ENCODE assay signal across 27 cellular contexts in genomic region chr16:89054714-89055113, GRCh38.
"Had no signal": no experiment of that assay in that cellular context is flagged by ENCODE, and none has a peak within 500 bp of the region (broad histone marks: within the 10 kb centered on the region; RNA-seq: fewer than 3 reads in every experiment).

No MANE protein-coding gene starts in this region.

- H3K27ac Mint-ChIP-seq: dendritic cell treated with granulocyte-macrophage colony-stimulating factor and Interleukin-4, amounts not matched to agents 40 ng/mL and 50 ng/mL, for 4 days; effector memory CD8-positive, alpha-beta T cell; endodermal cell; memory B cell had no signal

- FAIRE-seq: endometrium, islet of Langerhans, keratinocyte had no signal

- H3K4me3 Mint-ChIP-seq: dendritic cell treated with granulocyte-macrophage colony-stimulating factor and Interleukin-4, amounts not matched to agents 40 ng/mL and 50 ng/mL, for 4 days; effector memory CD8-positive, alpha-beta T cell; endodermal cell; memory B cell had no signal

- ATAC-seq: effector memory CD8-positive, alpha-beta T cell; esophagus mucosa; gastrocnemius medialis; heart right ventricle; left cardiac atrium; left lung; left ventricle myocardium superior; lower lobe of right lung had no signal

- H3K27me3 ChIP-seq: colonic mucosa had no signal

- H3K36me3 ChIP-seq: colonic mucosa, esophagus squamous epithelium, gastrocnemius medialis, heart right ventricle, left lung, lower lobe of right lung had no signal

- H3K4me1 ChIP-seq: colonic mucosa, gastrocnemius medialis, heart right ventricle, left lung, lower lobe of right lung had no signal

- H3K9me3 ChIP-seq: colonic mucosa, esophagus squamous epithelium, gastrocnemius medialis, heart right ventricle, left lung, lower lobe of right lung had no signal

- H3K4me1 Mint-ChIP-seq: endodermal cell had no signal

- H3K9me3 Mint-ChIP-seq: dendritic cell treated with granulocyte-macrophage colony-stimulating factor and Interleukin-4, amounts not matched to agents 40 ng/mL and 50 ng/mL, for 4 days; effector memory CD8-positive, alpha-beta T cell; endodermal cell; memory B cell had no signal

- H3K27ac ChIP-seq: colonic mucosa, epithelial cell of prostate, esophagus squamous epithelium, gastrocnemius medialis, heart right ventricle, left lung, lower lobe of right lung had no signal

- H3K4me3 ChIP-seq: colonic mucosa, esophagus squamous epithelium, gastrocnemius medialis, heart right ventricle, left lung, lower lobe of right lung had no signal

- DNase-seq: cortex of kidney; effector CD8-positive, alpha-beta T cell; effector memory CD8-positive, alpha-beta T cell; endodermal cell; erythroblast; esophagus squamous epithelium; foreskin fibroblast; foreskin melanocyte; gastrocnemius medialis; glutamatergic neuron; head of caudate nucleus; heart right ventricle; hippocampal formation; left cardiac atrium; left ventricle myocardium superior; lower lobe of right lung; mesendoderm; midbrain had no signal
